ENCODE assay signal across 18 cellular contexts in genomic region chr20:30594112-30594511, GRCh38.
DNase-seq lines count a peak whose midpoint lies in the region; ATAC-seq and TF ChIP-seq lines count a peak whose summit lies in the region.
"Had no signal": no experiment of that assay in that cellular context is flagged by ENCODE, and none has a peak within 500 bp of the region (broad histone marks: within the 10 kb centered on the region; RNA-seq: fewer than 3 reads in every experiment).

No MANE protein-coding gene starts in this region.

- no peak overlapping the region for H2BK5ac ChIP-seq in neuronal stem cell (ENCODE audit: low read length)

- H3K4me1 ChIP-seq in GM23338 (ENCODE audit: insufficient read depth) (no peaks in the 10 kb centered on the region), neuronal stem cell (ENCODE audit: control insufficient read depth in 2 of 2, insufficient read depth in 1 of 2, low read depth in 1 of 2, low read length in 2 of 2) (no peaks in the 10 kb centered on the region)
- H3K4me1 ChIP-seq: HAP-1 had no signal

- H2AK5ac ChIP-seq in neuronal stem cell (ENCODE audit: low read depth, low read length), result no peak overlapping the region

- peak overlapping the region; percentile 70 for H3K18ac ChIP-seq in neuronal stem cell (ENCODE audit: low read length)

- no CpG with 5 or more reads among the region's 18 CpGs for WGBS in neuronal stem cell (ENCODE audit: extremely low coverage in 2 of 2, insufficient read length in 2 of 2, insufficient replicate concordance in 1 of 2), 2 donors

- H3K27ac Mint-ChIP-seq in GM23338, result no peak overlapping the region
- H3K27ac Mint-ChIP-seq: CD14-positive monocyte; CD8-positive, alpha-beta T cell had no signal

- no peak overlapping the region for H3K4me3 ChIP-seq in GM23338
- peak overlapping the region in 1 of 2 donors; percentile 7 for H3K4me3 ChIP-seq in neuronal stem cell (ENCODE audit: low read length in 2 of 2)
- H3K4me3 ChIP-seq: GM23248, HAP-1 had no signal

- H3K23ac ChIP-seq in neuronal stem cell (ENCODE audit: low read depth, low read length, poor library complexity), result no peak overlapping the region

- DNase-seq in NCI-H146 treated with DMSO at 0.1 percent for 48 hours (lab: John Stamatoyannopoulos, UW; ENCODE audit: unreplicated experiment) (peak; percentile 4), NCI-H146 (lab: John Stamatoyannopoulos, UW) (no peak), GM23338 (ENCODE audit: low spot score) (peak; percentile 6), SK-MEL-5 (ENCODE audit: low read depth, low spot score) (peak; percentile 7), neuronal stem cell (ENCODE audit: low spot score) (no peak), ureter (ENCODE audit: low spot score) (no peak)
- DNase-seq: CD8-positive, alpha-beta T cell; COR-L47; DMS153; DMS79 treated with DMSO at 0.1 percent for 48 hours; EL; GDM1; GM23248 had no signal

- no peaks in the 10 kb centered on the region for H4K20me1 ChIP-seq in GM23338 (replicated peaks; ENCODE audit: insufficient read depth)

- H3K27me3 ChIP-seq in GM23338 (ENCODE audit: insufficient read depth) (no peaks in the 10 kb centered on the region; the same call in 1 of the 2 replicates), neuronal stem cell (ENCODE audit: control insufficient read depth in 3 of 3, insufficient read depth in 3 of 3, low read depth in 1 of 3, low read length in 3 of 3) (no peaks in the 10 kb centered on the region)

- no peaks in the 10 kb centered on the region for H3K36me3 Mint-ChIP-seq in GM23338 (ENCODE audit: low read depth)
- H3K36me3 Mint-ChIP-seq: CD14-positive monocyte; CD8-positive, alpha-beta T cell had no signal

- no peaks in the 10 kb centered on the region for H3K79me1 ChIP-seq in neuronal stem cell (ENCODE audit: low read depth, low read length)

- no peak for TF ChIP-seq CTCF in GM23338 (conservative IDR thresholded peaks at IDR 0.05; ENCODE audit: low read depth in 2 of 2)

- no peaks in the 10 kb centered on the region for H3K79me2 ChIP-seq in GM23338 (replicated peaks; ENCODE audit: insufficient read depth)

- H3K4ac ChIP-seq in neuronal stem cell (ENCODE audit: low read length), result no peak overlapping the region

- ATAC-seq in GM23338 (no peak), HG02571 (IDR thresholded peaks at IDR 0.05; ENCODE audit: unreplicated experiment) (no peak)
- ATAC-seq: CD8-positive, alpha-beta T cell had no signal

- no peak overlapping the region for H3K14ac ChIP-seq in neuronal stem cell (ENCODE audit: low read length)

- no peaks in the 10 kb centered on the region for H3K36me3 ChIP-seq in GM23338 (ENCODE audit: insufficient read depth)
- no peaks in the 10 kb centered on the region for H3K36me3 ChIP-seq in neuronal stem cell (replicated peaks in 1 of 2; ENCODE audit: control insufficient read depth in 2 of 2, insufficient read depth in 2 of 2, low read length in 2 of 2)
- H3K36me3 ChIP-seq: HAP-1 had no signal

- H3F3A ChIP-seq in GM23338 (replicated peaks; ENCODE audit: low read depth), result no peaks in the 10 kb centered on the region

- no peak overlapping the region for H4K8ac ChIP-seq in neuronal stem cell (ENCODE audit: low read depth, low read length)

- H2BK120ac ChIP-seq in neuronal stem cell (ENCODE audit: low read depth, low read length), result no peak overlapping the region

- H2BK12ac ChIP-seq in neuronal stem cell (ENCODE audit: low read length), result no peak overlapping the region

- H3K9me3 Mint-ChIP-seq in GM23338, result peaks cover 7% of the 10 kb centered on the region; the same call in 2 of the 3 replicates

- no peak overlapping the region for H3K27ac ChIP-seq in GM23338 (ENCODE audit: low read depth)
- no peak overlapping the region for H3K27ac ChIP-seq in neuronal stem cell (replicated peaks; ENCODE audit: low read length)
- H3K27ac ChIP-seq: 22Rv1, GM23248, HL-60 had no signal

- H3K4me1 Mint-ChIP-seq in GM23338, result no peaks in the 10 kb centered on the region
- H3K4me1 Mint-ChIP-seq: CD14-positive monocyte had no signal

- H3K27me3 Mint-ChIP-seq in GM23338 (ENCODE audit: insufficient read depth, low read depth, poor library complexity), result peaks cover 4% of the 10 kb centered on the region

- H4K91ac ChIP-seq in neuronal stem cell (ENCODE audit: low read depth, low read length, poor library complexity), result no peak overlapping the region

- no peak overlapping the region for H3K4me3 Mint-ChIP-seq in GM23338
- H3K4me3 Mint-ChIP-seq: CD14-positive monocyte; CD8-positive, alpha-beta T cell had no signal

- H3K9ac ChIP-seq in neuronal stem cell (ENCODE audit: low read depth, low read length, poor library complexity), result no peak overlapping the region
- H3K9ac ChIP-seq: GM23248 had no signal

- H3K9me2 ChIP-seq in GM23338 (ENCODE audit: insufficient read depth), result peaks cover 3% of the 10 kb centered on the region; the same call in 1 of the 2 replicates

- in situ Hi-C loops in SK-MEL-5 (cut with HindIII; ENCODE audit: low pct_unique_long_range_greater_than_20kb, low sequenced_read_pairs), result no loop called here

- no peak overlapping the region for H2BK15ac ChIP-seq in neuronal stem cell (ENCODE audit: low read length)

- H2AFZ ChIP-seq in GM23338 (no peak overlapping the region), neuronal stem cell (ENCODE audit: low read length) (no peak overlapping the region)
- H2AFZ ChIP-seq: GM23248 had no signal

- H3K9me3 ChIP-seq in neuronal stem cell (replicated peaks in 1 of 2; ENCODE audit: control insufficient read depth in 2 of 2, insufficient read depth in 1 of 2, low read depth in 1 of 2, low read length in 2 of 2), result peaks cover 0 to 9% of the 10 kb centered on the region in 2 donors
- H3K9me3 ChIP-seq: HAP-1 had no signal

- no peak overlapping the region for H3K4me2 ChIP-seq in GM23338
- H3K4me2 ChIP-seq in neuronal stem cell (ENCODE audit: insufficient read depth, low read length, poor library complexity, severe bottlenecking), result no peak overlapping the region

TF ChIP-seq in GM23338, 12 proteins besides CTCF, POLR2A, EP300 and RAD21 (continues in another document):
- TF ChIP-seq ZNF331 (CRISPR knock-in tag; IDR thresholded peaks at IDR 0.05; ENCODE audit: low read depth) (no peak), EZH2 (IDR thresholded peaks at IDR 0.05; ENCODE audit: low read depth, unreplicated experiment) (no peak), CREB1 (CRISPR knock-in tag; IDR thresholded peaks at IDR 0.05; ENCODE audit: low read depth) (no peak), ZNF462 (CRISPR knock-in tag; IDR thresholded peaks at IDR 0.05) (no peak), POLR2AphosphoS5 (IDR thresholded peaks at IDR 0.05; ENCODE audit: low read depth) (no peak)

Comparison
In these comparisons a context has a peak if more than half of its experiments do, and no peak if none do; other contexts are left out.
1. DNase-seq: peak in NCI-H146 treated with DMSO at 0.1 percent for 48 hours (single experiment), GM23338 (single experiment) and SK-MEL-5 (single experiment); none in NCI-H146 (single experiment), neuronal stem cell (single experiment) and ureter (single experiment).